In the genomic region with DNA sequence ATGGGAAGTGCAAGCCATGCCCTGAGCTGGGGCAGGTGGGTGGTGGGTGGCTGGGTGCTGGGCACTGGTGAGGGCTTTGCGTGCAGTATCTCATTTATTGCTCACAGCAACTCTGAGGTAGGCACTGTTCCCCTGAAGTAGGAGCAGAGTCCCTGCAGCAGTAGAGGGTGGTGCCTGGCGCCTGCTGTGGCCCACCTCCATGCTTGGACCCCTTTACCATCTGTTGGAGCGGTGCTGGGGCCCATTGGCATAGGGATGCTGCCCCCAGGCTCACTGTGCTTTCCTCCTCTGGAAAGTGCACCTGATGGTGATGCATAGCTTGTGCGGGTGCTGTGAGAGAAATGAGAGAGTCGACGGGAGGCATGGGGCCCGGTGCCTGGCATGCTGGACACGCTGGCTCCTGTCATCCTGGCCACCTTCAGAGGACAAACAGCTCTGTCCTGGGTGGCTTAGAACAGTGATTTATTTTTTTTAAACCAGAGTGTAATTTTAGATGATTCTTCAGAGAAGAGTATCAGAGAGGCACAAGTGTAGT, we compare ENCODE assay signal across 1 cellular context.
TF ChIP-seq lines count a peak whose summit lies in the region.

No MANE protein-coding gene starts in this region.

TF ChIP-seq in GM23338, 12 proteins besides CTCF, POLR2A, EP300 and RAD21 (continued from another document):
- TF ChIP-seq, protein P1, sequence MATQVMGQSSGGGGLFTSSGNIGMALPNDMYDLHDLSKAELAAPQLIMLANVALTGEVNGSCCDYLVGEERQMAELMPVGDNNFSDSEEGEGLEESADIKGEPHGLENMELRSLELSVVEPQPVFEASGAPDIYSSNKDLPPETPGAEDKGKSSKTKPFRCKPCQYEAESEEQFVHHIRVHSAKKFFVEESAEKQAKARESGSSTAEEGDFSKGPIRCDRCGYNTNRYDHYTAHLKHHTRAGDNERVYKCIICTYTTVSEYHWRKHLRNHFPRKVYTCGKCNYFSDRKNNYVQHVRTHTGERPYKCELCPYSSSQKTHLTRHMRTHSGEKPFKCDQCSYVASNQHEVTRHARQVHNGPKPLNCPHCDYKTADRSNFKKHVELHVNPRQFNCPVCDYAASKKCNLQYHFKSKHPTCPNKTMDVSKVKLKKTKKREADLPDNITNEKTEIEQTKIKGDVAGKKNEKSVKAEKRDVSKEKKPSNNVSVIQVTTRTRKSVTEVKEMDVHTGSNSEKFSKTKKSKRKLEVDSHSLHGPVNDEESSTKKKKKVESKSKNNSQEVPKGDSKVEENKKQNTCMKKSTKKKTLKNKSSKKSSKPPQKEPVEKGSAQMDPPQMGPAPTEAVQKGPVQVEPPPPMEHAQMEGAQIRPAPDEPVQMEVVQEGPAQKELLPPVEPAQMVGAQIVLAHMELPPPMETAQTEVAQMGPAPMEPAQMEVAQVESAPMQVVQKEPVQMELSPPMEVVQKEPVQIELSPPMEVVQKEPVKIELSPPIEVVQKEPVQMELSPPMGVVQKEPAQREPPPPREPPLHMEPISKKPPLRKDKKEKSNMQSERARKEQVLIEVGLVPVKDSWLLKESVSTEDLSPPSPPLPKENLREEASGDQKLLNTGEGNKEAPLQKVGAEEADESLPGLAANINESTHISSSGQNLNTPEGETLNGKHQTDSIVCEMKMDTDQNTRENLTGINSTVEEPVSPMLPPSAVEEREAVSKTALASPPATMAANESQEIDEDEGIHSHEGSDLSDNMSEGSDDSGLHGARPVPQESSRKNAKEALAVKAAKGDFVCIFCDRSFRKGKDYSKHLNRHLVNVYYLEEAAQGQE (IDR thresholded peaks at IDR 0.05; ENCODE audit: unreplicated experiment): no peak
- TF ChIP-seq, protein P2, sequence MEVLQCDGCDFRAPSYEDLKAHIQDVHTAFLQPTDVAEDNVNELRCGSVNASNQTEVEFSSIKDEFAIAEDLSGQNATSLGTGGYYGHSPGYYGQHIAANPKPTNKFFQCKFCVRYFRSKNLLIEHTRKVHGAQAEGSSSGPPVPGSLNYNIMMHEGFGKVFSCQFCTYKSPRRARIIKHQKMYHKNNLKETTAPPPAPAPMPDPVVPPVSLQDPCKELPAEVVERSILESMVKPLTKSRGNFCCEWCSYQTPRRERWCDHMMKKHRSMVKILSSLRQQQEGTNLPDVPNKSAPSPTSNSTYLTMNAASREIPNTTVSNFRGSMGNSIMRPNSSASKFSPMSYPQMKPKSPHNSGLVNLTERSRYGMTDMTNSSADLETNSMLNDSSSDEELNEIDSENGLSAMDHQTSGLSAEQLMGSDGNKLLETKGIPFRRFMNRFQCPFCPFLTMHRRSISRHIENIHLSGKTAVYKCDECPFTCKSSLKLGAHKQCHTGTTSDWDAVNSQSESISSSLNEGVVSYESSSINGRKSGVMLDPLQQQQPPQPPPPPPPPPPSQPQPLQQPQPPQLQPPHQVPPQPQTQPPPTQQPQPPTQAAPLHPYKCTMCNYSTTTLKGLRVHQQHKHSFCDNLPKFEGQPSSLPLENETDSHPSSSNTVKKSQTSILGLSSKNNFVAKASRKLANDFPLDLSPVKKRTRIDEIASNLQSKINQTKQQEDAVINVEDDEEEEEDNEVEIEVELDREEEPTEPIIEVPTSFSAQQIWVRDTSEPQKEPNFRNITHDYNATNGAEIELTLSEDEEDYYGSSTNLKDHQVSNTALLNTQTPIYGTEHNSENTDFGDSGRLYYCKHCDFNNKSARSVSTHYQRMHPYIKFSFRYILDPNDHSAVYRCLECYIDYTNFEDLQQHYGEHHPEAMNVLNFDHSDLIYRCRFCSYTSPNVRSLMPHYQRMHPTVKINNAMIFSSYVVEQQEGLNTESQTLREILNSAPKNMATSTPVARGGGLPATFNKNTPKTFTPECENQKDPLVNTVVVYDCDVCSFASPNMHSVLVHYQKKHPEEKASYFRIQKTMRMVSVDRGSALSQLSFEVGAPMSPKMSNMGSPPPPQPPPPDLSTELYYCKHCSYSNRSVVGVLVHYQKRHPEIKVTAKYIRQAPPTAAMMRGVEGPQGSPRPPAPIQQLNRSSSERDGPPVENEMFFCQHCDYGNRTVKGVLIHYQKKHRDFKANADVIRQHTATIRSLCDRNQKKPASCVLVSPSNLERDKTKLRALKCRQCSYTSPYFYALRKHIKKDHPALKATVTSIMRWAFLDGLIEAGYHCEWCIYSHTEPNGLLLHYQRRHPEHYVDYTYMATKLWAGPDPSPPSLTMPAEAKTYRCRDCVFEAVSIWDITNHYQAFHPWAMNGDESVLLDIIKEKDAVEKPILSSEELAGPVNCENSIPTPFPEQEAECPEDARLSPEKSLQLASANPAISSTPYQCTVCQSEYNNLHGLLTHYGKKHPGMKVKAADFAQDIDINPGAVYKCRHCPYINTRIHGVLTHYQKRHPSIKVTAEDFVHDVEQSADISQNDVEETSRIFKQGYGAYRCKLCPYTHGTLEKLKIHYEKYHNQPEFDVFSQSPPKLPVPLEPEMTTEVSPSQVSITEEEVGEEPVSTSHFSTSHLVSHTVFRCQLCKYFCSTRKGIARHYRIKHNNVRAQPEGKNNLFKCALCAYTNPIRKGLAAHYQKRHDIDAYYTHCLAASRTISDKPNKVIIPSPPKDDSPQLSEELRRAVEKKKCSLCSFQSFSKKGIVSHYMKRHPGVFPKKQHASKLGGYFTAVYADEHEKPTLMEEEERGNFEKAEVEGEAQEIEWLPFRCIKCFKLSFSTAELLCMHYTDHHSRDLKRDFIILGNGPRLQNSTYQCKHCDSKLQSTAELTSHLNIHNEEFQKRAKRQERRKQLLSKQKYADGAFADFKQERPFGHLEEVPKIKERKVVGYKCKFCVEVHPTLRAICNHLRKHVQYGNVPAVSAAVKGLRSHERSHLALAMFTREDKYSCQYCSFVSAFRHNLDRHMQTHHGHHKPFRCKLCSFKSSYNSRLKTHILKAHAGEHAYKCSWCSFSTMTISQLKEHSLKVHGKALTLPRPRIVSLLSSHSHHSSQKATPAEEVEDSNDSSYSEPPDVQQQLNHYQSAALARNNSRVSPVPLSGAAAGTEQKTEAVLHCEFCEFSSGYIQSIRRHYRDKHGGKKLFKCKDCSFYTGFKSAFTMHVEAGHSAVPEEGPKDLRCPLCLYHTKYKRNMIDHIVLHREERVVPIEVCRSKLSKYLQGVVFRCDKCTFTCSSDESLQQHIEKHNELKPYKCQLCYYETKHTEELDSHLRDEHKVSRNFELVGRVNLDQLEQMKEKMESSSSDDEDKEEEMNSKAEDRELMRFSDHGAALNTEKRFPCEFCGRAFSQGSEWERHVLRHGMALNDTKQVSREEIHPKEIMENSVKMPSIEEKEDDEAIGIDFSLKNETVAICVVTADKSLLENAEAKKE (CRISPR knock-in tag; IDR thresholded peaks at IDR 0.05): no peak
- no peak for TF ChIP-seq ZNF331 (CRISPR knock-in tag; IDR thresholded peaks at IDR 0.05; ENCODE audit: low read depth)
- TF ChIP-seq EZH2phosphoT487 (IDR thresholded peaks at IDR 0.05; ENCODE audit: unreplicated experiment): no peak
- TF ChIP-seq EZH2 (IDR thresholded peaks at IDR 0.05; ENCODE audit: low read depth, unreplicated experiment): no peak
- no peak for TF ChIP-seq CREB1 (CRISPR knock-in tag; IDR thresholded peaks at IDR 0.05; ENCODE audit: low read depth)
- no peak for TF ChIP-seq NANOG (IDR thresholded peaks at IDR 0.05; ENCODE audit: borderline replicate concordance)
- no peak for TF ChIP-seq POLR2AphosphoS5 (IDR thresholded peaks at IDR 0.05; ENCODE audit: low read depth)
